In genomic region chr4:80062527-80062926, GRCh38 we compare ENCODE assay signal across 18 cellular contexts. TPM values are rescaled to one million over a fixed set of nuclear protein-coding genes. Genes with fewer than 3 reads are reported as not detected.
DNase-seq lines count a peak whose midpoint lies in the region; ATAC-seq and TF ChIP-seq lines count a peak whose summit lies in the region.
"Had no signal": no experiment of that assay in that cellular context is flagged by ENCODE, and none has a peak within 500 bp of the region (broad histone marks: within the 10 kb centered on the region; RNA-seq: fewer than 3 reads in every experiment).

No MANE protein-coding gene starts in this region.

- H3K4me1 Mint-ChIP-seq in activated T-cell treated with anti-CD3 and anti-CD28 coated beads, Interleukin-2, amount 50 U/mL, for 4 hours (ENCODE audit: low read depth), result peaks cover 51% of the 10 kb centered on the region
- H3K4me1 Mint-ChIP-seq in CD8-positive, alpha-beta memory T cell, result peaks cover 38 to 64% (median 56%) of the 10 kb centered on the region in 3 donors
- peaks cover 38% of the 10 kb centered on the region for H3K4me1 Mint-ChIP-seq in activated T-helper 17 cell treated with anti-CD3 and anti-CD28 coated beads, Interleukin-2, amount 50 U/mL, for 72 hours
- H3K4me1 Mint-ChIP-seq in natural killer cell treated with Interleukin-12 subunit alpha and Interleukin-12 subunit beta and Interleukin-15 and Interleukin-18, amount 100 ng/mL, for 72 hours (ENCODE audit: low read depth in 2 of 2), result peaks cover 35 to 50% of the 10 kb centered on the region in 2 donors

- H3K9me3 Mint-ChIP-seq in activated T-cell treated with anti-CD3 and anti-CD28 coated beads, Interleukin-2, amount 50 U/mL, for 4 hours, result no peaks in the 10 kb centered on the region
- no peaks in the 10 kb centered on the region for H3K9me3 Mint-ChIP-seq in CD8-positive, alpha-beta memory T cell
- H3K9me3 Mint-ChIP-seq in activated T-helper 17 cell treated with anti-CD3 and anti-CD28 coated beads, Interleukin-2, amount 50 U/mL, for 72 hours, result no peaks in the 10 kb centered on the region
- H3K9me3 Mint-ChIP-seq in natural killer cell treated with Interleukin-12 subunit alpha and Interleukin-12 subunit beta and Interleukin-15 and Interleukin-18, amount 100 ng/mL, for 72 hours, result no peaks in the 10 kb centered on the region
- H3K9me3 Mint-ChIP-seq: endodermal cell had no signal

- peaks cover 18% of the 10 kb centered on the region for H3K4me1 ChIP-seq in CD8-positive, alpha-beta memory T cell (ENCODE audit: insufficient read depth, low read length)
- H3K4me1 ChIP-seq in prostate gland (replicated peaks), result peaks cover 3% of the 10 kb centered on the region
- H3K4me1 ChIP-seq: ascending aorta had no signal

- peak; percentile 34 to 45 for ATAC-seq in activated T-cell treated with anti-CD3 and anti-CD28 coated beads, Interleukin-2, amount 50 U/mL, for 4 hours
- ATAC-seq in activated T-helper 17 cell treated with anti-CD3 and anti-CD28 coated beads, Interleukin-2, amount 50 U/mL, for 72 hours (replicated peaks), result peak; percentile 86
- ATAC-seq in natural killer cell treated with Interleukin-12 subunit alpha and Interleukin-12 subunit beta and Interleukin-15 and Interleukin-18, amount 100 ng/mL, for 72 hours, result peak; percentile 64 to 84
- no peak for ATAC-seq in HG03025 (IDR thresholded peaks at IDR 0.05; ENCODE audit: low FRiP score, unreplicated experiment)

- H3K4me3 ChIP-seq in CD8-positive, alpha-beta memory T cell (ENCODE audit: low read length), result no peak overlapping the region
- H3K4me3 ChIP-seq in prostate gland, result no peak overlapping the region
- H3K4me3 ChIP-seq: ascending aorta, skin epidermis, tibial artery had no signal

- 76% methylated on average over 3 of the region's 3 CpGs for WGBS in prostate gland

- no peak for TF ChIP-seq CTCF in prostate gland (IDR thresholded peaks at IDR 0.05)

- TF ChIP-seq POLR2A in prostate gland (IDR thresholded peaks at IDR 0.05), result no peak

- POLR2A ChIA-PET in CD8-positive, alpha-beta memory T cell (lab: Charles Lee), result no interaction called here

- intact Hi-C loops in prostate gland (cut with DNase I), result no loop called here

- no peak overlapping the region for H3K4me3 Mint-ChIP-seq in activated T-cell treated with anti-CD3 and anti-CD28 coated beads, Interleukin-2, amount 50 U/mL, for 4 hours
- H3K4me3 Mint-ChIP-seq in CD8-positive, alpha-beta memory T cell, result no peak overlapping the region
- H3K4me3 Mint-ChIP-seq in activated T-helper 17 cell treated with anti-CD3 and anti-CD28 coated beads, Interleukin-2, amount 50 U/mL, for 72 hours, result peak overlapping the region; percentile 44
- peak overlapping the region; percentile 22 for H3K4me3 Mint-ChIP-seq in natural killer cell treated with Interleukin-12 subunit alpha and Interleukin-12 subunit beta and Interleukin-15 and Interleukin-18, amount 100 ng/mL, for 72 hours
- H3K4me3 Mint-ChIP-seq: endodermal cell had no signal

- H3K27me3 Mint-ChIP-seq in activated T-cell treated with anti-CD3 and anti-CD28 coated beads, Interleukin-2, amount 50 U/mL, for 4 hours (ENCODE audit: low read depth), result no peaks in the 10 kb centered on the region
- H3K27me3 Mint-ChIP-seq in CD8-positive, alpha-beta memory T cell, result no peaks in the 10 kb centered on the region
- H3K27me3 Mint-ChIP-seq in activated T-helper 17 cell treated with anti-CD3 and anti-CD28 coated beads, Interleukin-2, amount 50 U/mL, for 72 hours, result no peaks in the 10 kb centered on the region
- H3K27me3 Mint-ChIP-seq in natural killer cell treated with Interleukin-12 subunit alpha and Interleukin-12 subunit beta and Interleukin-15 and Interleukin-18, amount 100 ng/mL, for 72 hours, result no peaks in the 10 kb centered on the region

- CTCF ChIA-PET in CD8-positive, alpha-beta memory T cell (lab: Charles Lee), result no interaction called here

- H3K27ac Mint-ChIP-seq in CD8-positive, alpha-beta memory T cell, result peak overlapping the region; percentile 27 to 86 (median 64)
- peak overlapping the region; percentile 88 for H3K27ac Mint-ChIP-seq in activated T-helper 17 cell treated with anti-CD3 and anti-CD28 coated beads, Interleukin-2, amount 50 U/mL, for 72 hours
- H3K27ac Mint-ChIP-seq in natural killer cell treated with Interleukin-12 subunit alpha and Interleukin-12 subunit beta and Interleukin-15 and Interleukin-18, amount 100 ng/mL, for 72 hours, result peak overlapping the region; percentile 62 to 82
- H3K27ac Mint-ChIP-seq: endodermal cell had no signal

- H3K36me3 ChIP-seq in CD8-positive, alpha-beta memory T cell (ENCODE audit: insufficient read depth, low read length), result no peaks in the 10 kb centered on the region
- peaks cover 0 to under 1% of the 10 kb centered on the region in 2 donors for H3K36me3 ChIP-seq in prostate gland

- no peak for DNase-seq in activated T-cell treated with anti-CD3 and anti-CD28 coated beads, Interleukin-2, amount 50 U/mL, for 4 hours
- no peak for DNase-seq in activated T-cell treated with anti-CD3 and anti-CD28 coated beads for 4 hours
- no peak for DNase-seq in CD8-positive, alpha-beta memory T cell
- no peak for DNase-seq in natural killer cell treated with Interleukin-12 subunit alpha and Interleukin-12 subunit beta and Interleukin-15 and Interleukin-18, amount 100 ng/mL, for 72 hours (ENCODE audit: low spot score)
- DNase-seq in prostate gland (ENCODE audit: low spot score), result no peak
- DNase-seq in GOT3 (lab: John Stamatoyannopoulos, UW), result no peak
- DNase-seq: activated effector memory CD4-positive, alpha-beta T cell treated with Interleukin-2 at 50 U/mL for 16 hours; DMS79 treated with DMSO at 0.1 percent for 48 hours; endodermal cell; MV-4-11; NCI-H2029 treated with DMSO at 0.1 percent for 48 hours; NCI-H510A; tibial artery had no signal

- H3K27me3 ChIP-seq in CD8-positive, alpha-beta memory T cell (ENCODE audit: insufficient read depth, low read length, poor library complexity, severe bottlenecking), result no peaks in the 10 kb centered on the region
- no peaks in the 10 kb centered on the region for H3K27me3 ChIP-seq in prostate gland (replicated peaks; ENCODE audit: insufficient read depth)
- H3K27me3 ChIP-seq: ascending aorta, tibial artery had no signal

- H3K9me3 ChIP-seq in CD8-positive, alpha-beta memory T cell (ENCODE audit: low read length), result no peaks in the 10 kb centered on the region
- no peaks in the 10 kb centered on the region for H3K9me3 ChIP-seq in prostate gland
- H3K9me3 ChIP-seq: ascending aorta, tibial artery had no signal

- no peak overlapping the region for H3K27ac ChIP-seq in CD8-positive, alpha-beta memory T cell (ENCODE audit: low read depth, low read length)
- H3K27ac ChIP-seq in prostate gland, result peak overlapping the region in 1 of 2 donors; percentile 1
- H3K27ac ChIP-seq: ascending aorta, RWPE1, skin epidermis, tibial artery had no signal

- H3K36me3 Mint-ChIP-seq in activated T-cell treated with anti-CD3 and anti-CD28 coated beads, Interleukin-2, amount 50 U/mL, for 4 hours (ENCODE audit: insufficient read depth), result peaks cover 21% of the 10 kb centered on the region
- H3K36me3 Mint-ChIP-seq in CD8-positive, alpha-beta memory T cell, result peaks cover 0 to 38% (median 19%) of the 10 kb centered on the region in 3 donors
- peaks cover 54% of the 10 kb centered on the region for H3K36me3 Mint-ChIP-seq in activated T-helper 17 cell treated with anti-CD3 and anti-CD28 coated beads, Interleukin-2, amount 50 U/mL, for 72 hours (ENCODE audit: low read depth)
- peaks cover 17% of the 10 kb centered on the region for H3K36me3 Mint-ChIP-seq in natural killer cell treated with Interleukin-12 subunit alpha and Interleukin-12 subunit beta and Interleukin-15 and Interleukin-18, amount 100 ng/mL, for 72 hours

RNA-seq across cellular contexts. Expression of gene ANTXR2, which starts 10.5 kb away (rescaled TPM):
- 10 to 100 TPM in 1 of 3 donors, 1 to 10 TPM in 2; 6.1 to 12.9 (median 8.1) TPM for total RNA-seq in activated T-cell treated with anti-CD3 and anti-CD28 coated beads, Interleukin-2, amount 50 U/mL, for 4 hours
- 10 to 100 TPM; 18.2 to 20.6 TPM for total RNA-seq in CD8-positive, alpha-beta memory T cell
- 44.2 TPM for polyA plus RNA-seq in CD8-positive, alpha-beta memory T cell
- total RNA-seq in activated T-helper 17 cell treated with anti-CD3 and anti-CD28 coated beads, Interleukin-2, amount 50 U/mL, for 72 hours, result 10 to 100 TPM; 27.4 to 52.5 TPM
- total RNA-seq in natural killer cell treated with Interleukin-12 subunit alpha and Interleukin-12 subunit beta and Interleukin-15 and Interleukin-18, amount 100 ng/mL, for 72 hours, result 10 to 100 TPM; 38.6 to 60.1 TPM
- 100 to 1,000 TPM in 1 of 2 donors, 10 to 100 TPM in 1; 86.1 to 133 TPM for total RNA-seq in prostate gland

Comparison
In these comparisons a context has a peak if more than half of its experiments do, and no peak if none do; other contexts are left out.
1. H3K4me3 Mint-ChIP-seq: peak in activated T-helper 17 cell treated with anti-CD3 and anti-CD28 coated beads, Interleukin-2, amount 50 U/mL, for 72 hours (single experiment) and natural killer cell treated with Interleukin-12 subunit alpha and Interleukin-12 subunit beta and Interleukin-15 and Interleukin-18, amount 100 ng/mL, for 72 hours (single experiment); none in activated T-cell treated with anti-CD3 and anti-CD28 coated beads, Interleukin-2, amount 50 U/mL, for 4 hours (single experiment) and CD8-positive, alpha-beta memory T cell (0 of 7).
2. Peak in every context shown above with its lines, with median percentiles within 50 percentile points of each other: H3K27ac Mint-ChIP-seq.